Comparison of ENCODE assay signal across 1 cellular context in the genomic region with DNA sequence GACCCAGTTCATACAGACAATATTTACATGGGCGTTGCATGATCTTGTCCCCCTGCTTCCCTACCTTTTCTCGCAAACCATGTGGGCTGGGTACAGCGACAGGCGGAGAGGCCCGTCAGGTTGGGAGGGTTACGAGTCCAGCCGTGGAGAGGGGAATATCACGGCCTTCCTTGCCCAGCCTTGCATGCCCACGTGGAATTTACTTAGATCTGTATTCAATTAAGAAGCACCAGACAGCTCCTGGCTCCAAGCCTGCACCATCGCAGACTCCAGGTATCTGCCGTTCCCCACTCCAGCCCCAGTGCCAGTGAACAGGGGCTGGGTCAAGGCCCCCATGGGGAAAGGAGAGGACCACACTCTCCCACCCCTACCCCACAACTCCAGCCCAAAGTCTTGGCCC.
TF ChIP-seq lines count a peak whose summit lies in the region.

No MANE protein-coding gene starts in this region.

TF ChIP-seq in GM23338, 12 proteins besides CTCF, POLR2A, EP300 and RAD21 (continued from another document):
- TF ChIP-seq, protein P1, sequence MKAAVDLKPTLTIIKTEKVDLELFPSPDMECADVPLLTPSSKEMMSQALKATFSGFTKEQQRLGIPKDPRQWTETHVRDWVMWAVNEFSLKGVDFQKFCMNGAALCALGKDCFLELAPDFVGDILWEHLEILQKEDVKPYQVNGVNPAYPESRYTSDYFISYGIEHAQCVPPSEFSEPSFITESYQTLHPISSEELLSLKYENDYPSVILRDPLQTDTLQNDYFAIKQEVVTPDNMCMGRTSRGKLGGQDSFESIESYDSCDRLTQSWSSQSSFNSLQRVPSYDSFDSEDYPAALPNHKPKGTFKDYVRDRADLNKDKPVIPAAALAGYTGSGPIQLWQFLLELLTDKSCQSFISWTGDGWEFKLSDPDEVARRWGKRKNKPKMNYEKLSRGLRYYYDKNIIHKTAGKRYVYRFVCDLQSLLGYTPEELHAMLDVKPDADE (IDR thresholded peaks at IDR 0.05): no peak
- TF ChIP-seq EZH2phosphoT487 (IDR thresholded peaks at IDR 0.05; ENCODE audit: unreplicated experiment) (no peak), STAT1 (IDR thresholded peaks at IDR 0.05; ENCODE audit: unreplicated experiment) (no peak), NANOG (IDR thresholded peaks at IDR 0.05; ENCODE audit: borderline replicate concordance) (no peak), ZNF331 (CRISPR knock-in tag; IDR thresholded peaks at IDR 0.05; ENCODE audit: low read depth) (no peak)
- TF ChIP-seq, protein P2, sequence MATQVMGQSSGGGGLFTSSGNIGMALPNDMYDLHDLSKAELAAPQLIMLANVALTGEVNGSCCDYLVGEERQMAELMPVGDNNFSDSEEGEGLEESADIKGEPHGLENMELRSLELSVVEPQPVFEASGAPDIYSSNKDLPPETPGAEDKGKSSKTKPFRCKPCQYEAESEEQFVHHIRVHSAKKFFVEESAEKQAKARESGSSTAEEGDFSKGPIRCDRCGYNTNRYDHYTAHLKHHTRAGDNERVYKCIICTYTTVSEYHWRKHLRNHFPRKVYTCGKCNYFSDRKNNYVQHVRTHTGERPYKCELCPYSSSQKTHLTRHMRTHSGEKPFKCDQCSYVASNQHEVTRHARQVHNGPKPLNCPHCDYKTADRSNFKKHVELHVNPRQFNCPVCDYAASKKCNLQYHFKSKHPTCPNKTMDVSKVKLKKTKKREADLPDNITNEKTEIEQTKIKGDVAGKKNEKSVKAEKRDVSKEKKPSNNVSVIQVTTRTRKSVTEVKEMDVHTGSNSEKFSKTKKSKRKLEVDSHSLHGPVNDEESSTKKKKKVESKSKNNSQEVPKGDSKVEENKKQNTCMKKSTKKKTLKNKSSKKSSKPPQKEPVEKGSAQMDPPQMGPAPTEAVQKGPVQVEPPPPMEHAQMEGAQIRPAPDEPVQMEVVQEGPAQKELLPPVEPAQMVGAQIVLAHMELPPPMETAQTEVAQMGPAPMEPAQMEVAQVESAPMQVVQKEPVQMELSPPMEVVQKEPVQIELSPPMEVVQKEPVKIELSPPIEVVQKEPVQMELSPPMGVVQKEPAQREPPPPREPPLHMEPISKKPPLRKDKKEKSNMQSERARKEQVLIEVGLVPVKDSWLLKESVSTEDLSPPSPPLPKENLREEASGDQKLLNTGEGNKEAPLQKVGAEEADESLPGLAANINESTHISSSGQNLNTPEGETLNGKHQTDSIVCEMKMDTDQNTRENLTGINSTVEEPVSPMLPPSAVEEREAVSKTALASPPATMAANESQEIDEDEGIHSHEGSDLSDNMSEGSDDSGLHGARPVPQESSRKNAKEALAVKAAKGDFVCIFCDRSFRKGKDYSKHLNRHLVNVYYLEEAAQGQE (IDR thresholded peaks at IDR 0.05; ENCODE audit: unreplicated experiment): no peak
